In genomic region chr16:1458336-1458976, GRCh38 we compare ENCODE assay signal across 16 cellular contexts. TPM values are rescaled to one million over a fixed set of nuclear protein-coding genes. Genes with fewer than 3 reads are reported as not detected.
DNase-seq lines count a peak whose midpoint lies in the region; TF ChIP-seq lines count a peak whose summit lies in the region.
"Had no signal": no experiment of that assay in that cellular context is flagged by ENCODE, and none has a peak within 500 bp of the region (broad histone marks: within the 10 kb centered on the region; RNA-seq: fewer than 3 reads in every experiment).

No MANE protein-coding gene starts in this region.

- 97 to 98% methylated on average over 16 to 22 of the region's 26 CpGs for WGBS in thyroid gland, 2 donors

- no peaks in the 10 kb centered on the region for H3K4me1 Mint-ChIP-seq in T-helper 2 cell treated with Interferon-gamma antibody and Interleukin-4, amounts not matched to agents 5 μg/mL and 100 μg/mL, for 36 hours (ENCODE audit: low read depth)
- peaks cover 4% of the 10 kb centered on the region for H3K4me1 Mint-ChIP-seq in activated naive CD8-positive, alpha-beta T cell treated with anti-CD3 and anti-CD28 coated beads for 36 hours

- H3K27ac Mint-ChIP-seq in T-helper 2 cell treated with Interferon-gamma antibody and Interleukin-4, amounts not matched to agents 5 μg/mL and 100 μg/mL, for 36 hours: no peak overlapping the region
- peak overlapping the region; percentile 70 for H3K27ac Mint-ChIP-seq in activated naive CD8-positive, alpha-beta T cell treated with anti-CD3 and anti-CD28 coated beads for 36 hours
- H3K27ac Mint-ChIP-seq: activated CD4-positive, alpha-beta T cell treated with anti-CD3 and anti-CD28 coated beads, Interleukin-2, amount 10 ng/mL, durations not matched to agents 24 days and 14 days had no signal

- H3K4me3 ChIP-seq in thyroid gland (replicated peaks in 1 of 3): no peak overlapping the region
- H3K4me3 ChIP-seq: coronary artery, tibial artery had no signal

- DNase-seq in T-helper 2 cell treated with Interferon-gamma antibody and Interleukin-4, amounts not matched to agents 5 μg/mL and 100 μg/mL, for 36 hours (ENCODE audit: low spot score): peak; percentile 30
- no peak for DNase-seq in T-helper 2 cell
- DNase-seq in ELR (ENCODE audit: low read depth): peak; percentile 30
- DNase-seq in activated naive CD8-positive, alpha-beta T cell treated with anti-CD3 and anti-CD28 coated beads for 36 hours: peak; percentile 36
- DNase-seq in putamen (ENCODE audit: low spot score): peak; percentile 8
- DNase-seq in GM13977 (ENCODE audit: low spot score): no peak
- DNase-seq in thyroid gland: no peak
- DNase-seq in DMS114 treated with DMSO at 0.1 percent for 48 hours (lab: John Stamatoyannopoulos, UW; ENCODE audit: unreplicated experiment): no peak
- DNase-seq: activated CD4-positive, alpha-beta T cell treated with anti-CD3 and anti-CD28 coated beads, Interleukin-2, amount 10 ng/mL, durations not matched to agents 24 days and 14 days; Kasumi-1; NCI-H2029 treated with DMSO at 0.1 percent for 48 hours; NK-92 treated with Interleukin-12 subunit alpha and Interleukin-12 subunit beta, amount 100 ng/mL, for 24 hours; tibial artery had no signal

- TF ChIP-seq CTCF in GM13977 (IDR thresholded peaks at IDR 0.05; ENCODE audit: extremely low read depth, insufficient read depth, missing control alignments) (no peak), thyroid gland (IDR thresholded peaks at IDR 0.05) (no peak)

- intact Hi-C loops in thyroid gland (cut with DNase I): no loop called here

- no peak for TF ChIP-seq POLR2A in thyroid gland (IDR thresholded peaks at IDR 0.05)

- no peak overlapping the region for H3K27ac ChIP-seq in thyroid gland
- H3K27ac ChIP-seq: 22Rv1, coronary artery, tibial artery had no signal

- in situ Hi-C loops in GM13977 (cut with MboI; ENCODE audit: low pct_unique_long_range_greater_than_20kb, low sequenced_read_pairs, unreplicated experiment): no loop called here

- H3K27me3 ChIP-seq in thyroid gland: no peaks in the 10 kb centered on the region
- H3K27me3 ChIP-seq: tibial artery had no signal

- H3K36me3 ChIP-seq in thyroid gland: peaks cover 43 to 47% of the 10 kb centered on the region in 2 donors

- H3K4me1 ChIP-seq in thyroid gland: no peaks in the 10 kb centered on the region
- H3K4me1 ChIP-seq: tibial artery had no signal

- H3K27me3 Mint-ChIP-seq in T-helper 2 cell treated with Interferon-gamma antibody and Interleukin-4, amounts not matched to agents 5 μg/mL and 100 μg/mL, for 36 hours (ENCODE audit: low read depth): no peaks in the 10 kb centered on the region
- no peaks in the 10 kb centered on the region for H3K27me3 Mint-ChIP-seq in activated naive CD8-positive, alpha-beta T cell treated with anti-CD3 and anti-CD28 coated beads for 36 hours
- H3K27me3 Mint-ChIP-seq: activated CD4-positive, alpha-beta T cell treated with anti-CD3 and anti-CD28 coated beads, Interleukin-2, amount 10 ng/mL, durations not matched to agents 24 days and 14 days had no signal

- H3K9me3 ChIP-seq in thyroid gland: no peaks in the 10 kb centered on the region
- H3K9me3 ChIP-seq: tibial artery had no signal

- H3K9me3 Mint-ChIP-seq in T-helper 2 cell treated with Interferon-gamma antibody and Interleukin-4, amounts not matched to agents 5 μg/mL and 100 μg/mL, for 36 hours: no peaks in the 10 kb centered on the region
- H3K9me3 Mint-ChIP-seq in activated naive CD8-positive, alpha-beta T cell treated with anti-CD3 and anti-CD28 coated beads for 36 hours: no peaks in the 10 kb centered on the region
- H3K9me3 Mint-ChIP-seq: activated CD4-positive, alpha-beta T cell treated with anti-CD3 and anti-CD28 coated beads, Interleukin-2, amount 10 ng/mL, durations not matched to agents 24 days and 14 days had no signal

- H3K36me3 Mint-ChIP-seq in T-helper 2 cell treated with Interferon-gamma antibody and Interleukin-4, amounts not matched to agents 5 μg/mL and 100 μg/mL, for 36 hours (ENCODE audit: low read depth): no peaks in the 10 kb centered on the region
- no peaks in the 10 kb centered on the region for H3K36me3 Mint-ChIP-seq in activated naive CD8-positive, alpha-beta T cell treated with anti-CD3 and anti-CD28 coated beads for 36 hours

- H3K4me3 Mint-ChIP-seq in T-helper 2 cell treated with Interferon-gamma antibody and Interleukin-4, amounts not matched to agents 5 μg/mL and 100 μg/mL, for 36 hours: no peak overlapping the region
- H3K4me3 Mint-ChIP-seq in activated naive CD8-positive, alpha-beta T cell treated with anti-CD3 and anti-CD28 coated beads for 36 hours: no peak overlapping the region
- H3K4me3 Mint-ChIP-seq: activated CD4-positive, alpha-beta T cell treated with anti-CD3 and anti-CD28 coated beads, Interleukin-2, amount 10 ng/mL, durations not matched to agents 24 days and 14 days had no signal

RNA-seq across cellular contexts. Expression of gene CCDC154, which starts 14.1 kb away (rescaled TPM):
- total RNA-seq in activated naive CD8-positive, alpha-beta T cell treated with anti-CD3 and anti-CD28 coated beads for 36 hours: 1 to 10 TPM; 1.3 TPM
- 1 to 10 TPM in 2 of 4 donors, under 1 TPM in 2; 0.27 to 1.6 (median 0.99) TPM for total RNA-seq in thyroid gland

RNA-seq across cellular contexts. Expression of gene CLCN7, which starts 16.4 kb away (rescaled TPM):
- total RNA-seq in activated naive CD8-positive, alpha-beta T cell treated with anti-CD3 and anti-CD28 coated beads for 36 hours: 10 to 100 TPM; 45.0 to 48.8 TPM
- 100 to 1,000 TPM in 2 of 4 donors, 10 to 100 TPM in 2; 50.3 to 144 (median 89.9) TPM for total RNA-seq in thyroid gland

RNA-seq across cellular contexts. Expression of gene PERCC1, which starts 27.6 kb away (rescaled TPM):
- total RNA-seq in activated naive CD8-positive, alpha-beta T cell treated with anti-CD3 and anti-CD28 coated beads for 36 hours: under 1 TPM; 0.25 to 0.40 TPM
- total RNA-seq in thyroid gland: 1 to 10 TPM in 2 of 4 donors, under 1 TPM in 1, not detected in 1; 0.67 to 1.7 (median 1.6) TPM
- total RNA-seq: activated CD4-positive, alpha-beta T cell treated with anti-CD3 and anti-CD28 coated beads, Interleukin-2, amount 10 ng/mL, durations not matched to agents 24 days and 14 days; fibroblast of villous mesenchyme had no signal

RNA-seq across cellular contexts. Expression of gene PTX4, which starts 30.3 kb away (rescaled TPM):
- not detected for total RNA-seq in activated naive CD8-positive, alpha-beta T cell treated with anti-CD3 and anti-CD28 coated beads for 36 hours
- not detected for total RNA-seq in thyroid gland
- total RNA-seq: activated CD4-positive, alpha-beta T cell treated with anti-CD3 and anti-CD28 coated beads, Interleukin-2, amount 10 ng/mL, durations not matched to agents 24 days and 14 days had no signal

RNA-seq across cellular contexts. Expression of gene TELO2, which starts 34.7 kb away (rescaled TPM):
- 10 to 100 TPM; 82.5 to 82.9 TPM for total RNA-seq in activated naive CD8-positive, alpha-beta T cell treated with anti-CD3 and anti-CD28 coated beads for 36 hours
- total RNA-seq in thyroid gland: 10 to 100 TPM; 12.5 to 19.4 (median 12.8) TPM

Comparison
In these comparisons a context has a peak if more than half of its experiments do, and no peak if none do; other contexts are left out.
1. DNase-seq: peak in T-helper 2 cell treated with Interferon-gamma antibody and Interleukin-4, amounts not matched to agents 5 μg/mL and 100 μg/mL, for 36 hours (single experiment), ELR (single experiment), activated naive CD8-positive, alpha-beta T cell treated with anti-CD3 and anti-CD28 coated beads for 36 hours (single experiment) and putamen (single experiment); none in T-helper 2 cell (0 of 5), GM13977 (single experiment), thyroid gland (0 of 2) and DMS114 treated with DMSO at 0.1 percent for 48 hours (single experiment).